In the genomic region with DNA sequence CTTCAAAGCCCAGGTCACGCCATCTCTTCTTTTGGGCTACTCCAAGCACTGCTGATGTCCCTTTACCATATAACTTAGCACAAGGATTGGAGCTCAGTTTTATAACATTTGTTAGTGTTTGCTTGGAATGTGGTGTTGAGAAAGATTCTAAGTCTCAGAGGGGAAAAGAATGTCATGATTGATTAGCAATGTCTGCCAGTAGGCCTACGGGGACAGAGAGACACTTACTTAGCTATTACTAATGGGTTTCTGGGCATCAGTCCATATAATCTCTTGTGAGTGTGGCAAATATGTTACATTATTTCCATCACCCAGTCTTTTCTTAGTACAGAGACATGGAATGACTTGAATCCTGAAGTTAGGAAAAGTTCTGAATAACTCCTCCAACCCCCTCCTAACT, we compare ENCODE assay signal across 19 cellular contexts.
A peak's percentile ranks its signal among the peaks of the same experiment; 100 is the strongest.
DNase-seq lines count a peak whose midpoint lies in the region; ATAC-seq, FAIRE-seq and TF ChIP-seq lines count a peak whose summit lies in the region.
"Had no signal": no experiment of that assay in that cellular context is flagged by ENCODE, and none has a peak within 500 bp of the region (broad histone marks: within the 10 kb centered on the region; RNA-seq: fewer than 3 reads in every experiment).

No MANE protein-coding gene starts in this region.

- peaks cover 6% of the 10 kb centered on the region for H3K4me1 Mint-ChIP-seq in astrocyte (ENCODE audit: low read depth, unreplicated experiment)
- H3K4me1 Mint-ChIP-seq: CD14-positive monocyte had no signal

- TF ChIP-seq EP300 in gastroesophageal sphincter (IDR thresholded peaks at IDR 0.05), result no peak
- TF ChIP-seq EP300 in stomach (IDR thresholded peaks at IDR 0.05), result no peak

- no peak overlapping the region for H3K27ac Mint-ChIP-seq in astrocyte (ENCODE audit: unreplicated experiment)
- H3K27ac Mint-ChIP-seq: CD14-positive monocyte; CD8-positive, alpha-beta T cell; GM23338 had no signal

- TF ChIP-seq CTCF in AG10803 (conservative IDR thresholded peaks at IDR 0.05; ENCODE audit: low read length) (no peak), astrocyte (IDR thresholded peaks at IDR 0.05; ENCODE audit: insufficient read depth, low read depth, low read length) (no peak), gastroesophageal sphincter (IDR thresholded peaks at IDR 0.05) (no peak), stomach (IDR thresholded peaks at IDR 0.05) (no peak)

- H3K4me1 ChIP-seq in astrocyte (ENCODE audit: insufficient read depth, low read length), result no peaks in the 10 kb centered on the region
- H3K4me1 ChIP-seq in gastroesophageal sphincter, result peaks cover 0 to 23% (median 0%) of the 10 kb centered on the region in 3 donors
- peaks cover 1 to 44% (median 21%) of the 10 kb centered on the region in 4 donors for H3K4me1 ChIP-seq in stomach

- no peak overlapping the region for H3K4me2 ChIP-seq in astrocyte (ENCODE audit: low read length)
- H3K4me2 ChIP-seq: GM23338 had no signal

- no peak overlapping the region for H3K9ac ChIP-seq in astrocyte (ENCODE audit: low read length)

- no peaks in the 10 kb centered on the region for H4K20me1 ChIP-seq in astrocyte (ENCODE audit: insufficient read depth, low read length)

- no peaks in the 10 kb centered on the region for H3K9me3 ChIP-seq in astrocyte (ENCODE audit: insufficient read depth, low read depth, low read length)
- no peaks in the 10 kb centered on the region for H3K9me3 ChIP-seq in gastroesophageal sphincter
- no peaks in the 10 kb centered on the region for H3K9me3 ChIP-seq in stomach

- no peaks in the 10 kb centered on the region for H3K79me2 ChIP-seq in astrocyte (ENCODE audit: insufficient read depth, low read length)

- no peaks in the 10 kb centered on the region for H3K27me3 Mint-ChIP-seq in astrocyte (ENCODE audit: low read depth, unreplicated experiment)

- FAIRE-seq in astrocyte (lab: Jason Lieb, UNC), result no peak
- FAIRE-seq: A204.1, D721Med, GM18507, HepG2, HTR-8/SVneo had no signal

- no peak overlapping the region for H3K27ac ChIP-seq in astrocyte (ENCODE audit: low read depth, low read length)
- peak overlapping the region in 2 of 4 donors; percentile 37 to 46 for H3K27ac ChIP-seq in gastroesophageal sphincter
- H3K27ac ChIP-seq in stomach, result peak overlapping the region in 3 of 5 donors; percentile 1 to 37 (median 31)

- no peaks in the 10 kb centered on the region for H3K36me3 ChIP-seq in astrocyte (ENCODE audit: insufficient read depth, low read length)
- H3K36me3 ChIP-seq in gastroesophageal sphincter, result no peaks in the 10 kb centered on the region
- H3K36me3 ChIP-seq in stomach, result no peaks in the 10 kb centered on the region

- ATAC-seq in gastroesophageal sphincter, result peak; percentile 66
- ATAC-seq in HG02970 (IDR thresholded peaks at IDR 0.05; ENCODE audit: low FRiP score, unreplicated experiment), result no peak
- ATAC-seq: CD8-positive, alpha-beta T cell; GM23338; HepG2 had no signal

- H3K4me3 Mint-ChIP-seq in astrocyte (ENCODE audit: unreplicated experiment), result no peak overlapping the region
- H3K4me3 Mint-ChIP-seq: CD14-positive monocyte; CD8-positive, alpha-beta T cell; GM23338; H9 had no signal

- no peaks in the 10 kb centered on the region for H3K36me3 Mint-ChIP-seq in astrocyte (ENCODE audit: low read depth, unreplicated experiment)
- H3K36me3 Mint-ChIP-seq: CD14-positive monocyte; CD8-positive, alpha-beta T cell had no signal

- 16 to 33% methylated on average over 1 to 2 of the region's 2 CpGs for WGBS in gastroesophageal sphincter (ENCODE audit: low coverage in 1 of 2), 2 donors
- WGBS in stomach, 5 donors, result 52 to 66% (median 55%) methylated on average over 2 of the region's 2 CpGs

- intact Hi-C loops in stomach (cut with DNase I; ENCODE audit: low total_unique reads), result no loop called here

- H3K27me3 ChIP-seq in astrocyte (ENCODE audit: insufficient read depth, low read length) (no peaks in the 10 kb centered on the region), gastroesophageal sphincter (no peaks in the 10 kb centered on the region), stomach (no peaks in the 10 kb centered on the region)

- H3K4me3 ChIP-seq in AG10803 (ENCODE audit: low read length) (no peak overlapping the region), astrocyte (ENCODE audit: insufficient read depth, low read depth, low read length) (no peak overlapping the region), gastroesophageal sphincter (no peak overlapping the region), stomach (no peak overlapping the region)
- H3K4me3 ChIP-seq: GM23338 had no signal

- TF ChIP-seq POLR2A in gastroesophageal sphincter (IDR thresholded peaks at IDR 0.05), result no peak
- TF ChIP-seq POLR2A in stomach (IDR thresholded peaks at IDR 0.05), result no peak

- peak; percentile 50 for DNase-seq in AG10803 (ENCODE audit: low read depth)
- peak; percentile 6 for DNase-seq in astrocyte (ENCODE audit: low read depth)
- DNase-seq in stomach, result no peak
- no peak for DNase-seq in hippocampal formation (lab: John Stamatoyannopoulos, UW)
- DNase-seq in DMS153 (lab: John Stamatoyannopoulos, UW), result no peak
- DNase-seq in NCI-H1105 (lab: John Stamatoyannopoulos, UW), result no peak
- DNase-seq: CD8-positive, alpha-beta T cell; COR-L47; DMS53; H9 had no signal

- H2AFZ ChIP-seq in astrocyte (ENCODE audit: low read depth, low read length), result no peak overlapping the region
- H2AFZ ChIP-seq: GM23338 had no signal

- no peaks in the 10 kb centered on the region for H3K9me3 Mint-ChIP-seq in astrocyte (ENCODE audit: unreplicated experiment)
- H3K9me3 Mint-ChIP-seq: CD8-positive, alpha-beta T cell; GM23338; H9 had no signal

Comparison
In these comparisons a context has a peak if more than half of its experiments do, and no peak if none do; other contexts are left out.
1. DNase-seq: peak in AG10803 (single experiment) and astrocyte (single experiment); none in stomach (single experiment), hippocampal formation (0 of 2), DMS153 (single experiment) and NCI-H1105 (single experiment).